In genomic region chr7:139618482-139619366, GRCh38 we compare ENCODE assay signal across 8 cellular contexts.
A peak's percentile ranks its signal among the peaks of the same experiment; 100 is the strongest.
DNase-seq lines count a peak whose midpoint lies in the region; ATAC-seq and TF ChIP-seq lines count a peak whose summit lies in the region.

No MANE protein-coding gene starts in this region.

- H2AFZ ChIP-seq in SU-DHL-6 (ENCODE audit: low read depth, low read length, severe bottlenecking): no peak overlapping the region

- H4K20me1 ChIP-seq in SU-DHL-6 (ENCODE audit: low read depth, low read length): no peaks in the 10 kb centered on the region

- H3K36me3 ChIP-seq in HEK293 (ENCODE audit: control insufficient read depth in 2 of 2, insufficient read depth in 1 of 2, low read length in 2 of 2) (peaks cover 0 to 62% of the 10 kb centered on the region in 2 experiments; a peak in 1 of 3 replicates), SU-DHL-6 (ENCODE audit: low read length) (no peaks in the 10 kb centered on the region)

- no peak for DNase-seq in CD14-positive monocyte (ENCODE audit: low spot score)
- peak; percentile 42 for DNase-seq in cerebellum (ENCODE audit: low spot score)
- DNase-seq in medulla oblongata (ENCODE audit: extremely low spot score): peak; percentile 57
- no peak for DNase-seq in type B pancreatic cell (ENCODE audit: extremely low spot score, unreplicated experiment)

- H3K4me2 ChIP-seq in SU-DHL-6 (ENCODE audit: low read depth, low read length, poor library complexity, severe bottlenecking): no peak overlapping the region

- POLR2A ChIA-PET in HEK293 (lab: Yijun Ruan, JAX): no interaction called here

- H3K27me3 ChIP-seq in SU-DHL-6 (ENCODE audit: low read length): no peaks in the 10 kb centered on the region

- no peaks in the 10 kb centered on the region for H3K9me3 Mint-ChIP-seq in CD14-positive monocyte
- H3K9me3 Mint-ChIP-seq in type B pancreatic cell: no peaks in the 10 kb centered on the region

- H3K27ac ChIP-seq in HEK293 (ENCODE audit: extremely low read depth, low read depth, low read length) (no peak overlapping the region), SU-DHL-6 (ENCODE audit: low read depth, low read length) (no peak overlapping the region)

- H3K4me1 ChIP-seq in HEK293 (ENCODE audit: control insufficient read depth, insufficient read depth, low read length): no peaks in the 10 kb centered on the region

- TF ChIP-seq CTCF in CD14-positive monocyte (IDR thresholded peaks at IDR 0.05) (peak; percentile 47), HEK293 (tag by site-specific recombination; IDR thresholded peaks at IDR 0.05) (no peak; the same call in 1 of the 2 replicates), SU-DHL-6 (IDR thresholded peaks at IDR 0.05; ENCODE audit: insufficient read depth, low read length, poor library complexity, severe bottlenecking) (peak; percentile 32), type B pancreatic cell (conservative IDR thresholded peaks at IDR 0.05) (peak; percentile 67)

- ATAC-seq in HG02759 (IDR thresholded peaks at IDR 0.05; ENCODE audit: unreplicated experiment) (no peak), HG03097 (IDR thresholded peaks at IDR 0.05; ENCODE audit: low FRiP score, unreplicated experiment) (no peak)

- peaks cover under 1% of the 10 kb centered on the region for H3K4me1 Mint-ChIP-seq in CD14-positive monocyte
- no peaks in the 10 kb centered on the region for H3K4me1 Mint-ChIP-seq in type B pancreatic cell (ENCODE audit: unreplicated experiment)

- H3K36me3 Mint-ChIP-seq in CD14-positive monocyte: peaks cover 78 to 93% of the 10 kb centered on the region in 2 donors
- peaks cover 32% of the 10 kb centered on the region for H3K36me3 Mint-ChIP-seq in type B pancreatic cell

- CTCF ChIA-PET in HEK293 (lab: Yijun Ruan, JAX): interaction anchor here (0.5 to 5.3 kb wide), 24 partner anchors 9 to 711 kb away, joined by 3 to 40 read pairs (median 4); no protein-coding TSS in a partner anchor

- no peak overlapping the region for H3K9ac ChIP-seq in SU-DHL-6 (ENCODE audit: low read length)

- no peaks in the 10 kb centered on the region for H3K79me2 ChIP-seq in SU-DHL-6 (ENCODE audit: insufficient read depth, low read length)

- H3K4me3 Mint-ChIP-seq in CD14-positive monocyte (no peak overlapping the region), type B pancreatic cell (no peak overlapping the region)

- H3K27ac Mint-ChIP-seq in CD14-positive monocyte (peak overlapping the region in 4 of 7 donors; percentile 21 to 58 (median 37)), type B pancreatic cell (no peak overlapping the region)

- H3K4me3 ChIP-seq in HEK293 (ENCODE audit: low read depth, low read length) (no peak overlapping the region), SU-DHL-6 (ENCODE audit: insufficient read depth, low read length, poor library complexity, severe bottlenecking) (no peak overlapping the region)

- H3K9me2 ChIP-seq in SU-DHL-6 (replicated peaks; ENCODE audit: insufficient read depth, low read length): no peaks in the 10 kb centered on the region

- no peaks in the 10 kb centered on the region for H3F3A ChIP-seq in SU-DHL-6 (ENCODE audit: insufficient read depth)

- no peaks in the 10 kb centered on the region for H3K27me3 Mint-ChIP-seq in CD14-positive monocyte (ENCODE audit: low read depth in 3 of 3)
- H3K27me3 Mint-ChIP-seq in type B pancreatic cell: no peaks in the 10 kb centered on the region

- intact Hi-C loops in CD14-positive monocyte (cut with micrococcal nuclease): loop anchor here (5.0 kb wide), 1 partner anchor 384 kb away; no protein-coding TSS in a partner anchor

- H3K9me3 ChIP-seq in HEK293 (ENCODE audit: control insufficient read depth, insufficient read depth, low read depth, low read length): no peaks in the 10 kb centered on the region
- H3K9me3 ChIP-seq in SU-DHL-6 (ENCODE audit: insufficient read depth, low read length): no peaks in the 10 kb centered on the region

TF ChIP-seq in HEK293, 187 proteins besides CTCF, POLR2A, EP300 and RAD21:
- TF ChIP-seq ZNF654 (tag by site-specific recombination; IDR thresholded peaks at IDR 0.05; ENCODE audit: low read depth) (0 out of 2 replicates have a peak, but pooled peaks have one; percentile 15), ZNF670 (tag by site-specific recombination; IDR thresholded peaks at IDR 0.05; ENCODE audit: low read depth) (no peak)

Comparison
In these comparisons a context has a peak if more than half of its experiments do, and no peak if none do; other contexts are left out.
1. DNase-seq: peak in cerebellum (single experiment) and medulla oblongata (single experiment); none in CD14-positive monocyte (single experiment) and type B pancreatic cell (single experiment).